In the genomic region with DNA sequence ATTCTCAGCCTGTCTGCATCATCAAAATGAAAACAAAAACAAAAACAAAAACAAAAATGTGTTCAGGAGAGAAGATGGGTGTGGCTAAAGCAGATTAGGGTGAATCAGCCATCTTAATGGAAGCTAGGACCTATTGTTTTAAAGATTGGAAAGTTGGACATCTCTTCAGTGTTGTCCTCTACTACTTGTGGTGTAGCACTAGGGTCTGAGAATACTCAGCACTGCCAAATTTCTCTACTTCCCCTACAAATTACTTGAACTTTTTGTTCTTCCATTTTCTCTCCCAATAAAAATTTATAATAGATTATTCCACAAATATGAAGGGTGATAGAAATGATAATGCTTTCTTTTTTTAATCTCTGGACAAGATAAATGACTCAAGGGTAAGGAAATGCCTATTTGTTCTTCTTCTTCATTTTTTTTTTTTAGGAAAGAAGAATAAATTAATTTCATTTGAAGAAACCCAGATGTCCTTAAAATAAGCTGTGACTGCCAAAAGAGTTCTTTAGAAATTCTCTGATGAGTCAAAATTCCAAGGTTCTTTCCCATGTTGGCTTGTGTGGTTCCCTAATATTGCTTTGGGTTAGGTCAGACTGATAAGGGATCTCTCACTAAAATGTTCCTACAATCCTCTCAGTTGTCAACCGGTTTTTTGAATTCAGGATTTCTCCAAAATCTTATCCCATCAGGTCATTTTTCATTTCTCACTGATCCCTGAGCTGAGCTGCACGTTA, we compare ENCODE assay signal across 21 cellular contexts.
DNase-seq lines count a peak whose midpoint lies in the region; ATAC-seq and TF ChIP-seq lines count a peak whose summit lies in the region.
"Had no signal": no experiment of that assay in that cellular context is flagged by ENCODE, and none has a peak within 500 bp of the region (broad histone marks: within the 10 kb centered on the region; RNA-seq: fewer than 3 reads in every experiment).

No MANE protein-coding gene starts in this region.

- H3K9me3 Mint-ChIP-seq in HFFc6 (peaks cover 8% of the 10 kb centered on the region), chondrocyte (ENCODE audit: low read depth) (peaks cover 14% of the 10 kb centered on the region), CD14-positive monocyte (peaks cover 0 to 8% (median 5%) of the 10 kb centered on the region in 7 donors)
- H3K9me3 Mint-ChIP-seq: stimulated activated naive CD8-positive, alpha-beta T cell treated with anti-CD3 and anti-CD28 coated beads, Interleukin-15, amount 100 ng/mL, for 72 hours; T-helper 2 cell treated with Interferon-gamma antibody and Interleukin-4, amounts not matched to agents 5 μg/mL and 100 μg/mL, for 36 hours had no signal

- no peak overlapping the region; the same call in 1 of the 2 replicates for H3K4me3 ChIP-seq in ACC112 (ENCODE audit: low read depth, low read length)
- no peak overlapping the region for H3K4me3 ChIP-seq in neuronal stem cell (ENCODE audit: low read length in 2 of 2)
- H3K4me3 ChIP-seq: coronary artery, neural progenitor cell had no signal

- H3K4me2 ChIP-seq in neuronal stem cell (ENCODE audit: insufficient read depth, low read length, poor library complexity, severe bottlenecking), result no peak overlapping the region
- H3K4me2 ChIP-seq: neural progenitor cell had no signal

- no peaks in the 10 kb centered on the region for H3K27me3 Mint-ChIP-seq in HFFc6 (ENCODE audit: insufficient read depth)
- no peaks in the 10 kb centered on the region for H3K27me3 Mint-ChIP-seq in chondrocyte (ENCODE audit: low read depth)
- H3K27me3 Mint-ChIP-seq in CD14-positive monocyte (ENCODE audit: low read depth in 3 of 3), result peaks cover 0 to 1% (median 0%) of the 10 kb centered on the region in 3 donors
- H3K27me3 Mint-ChIP-seq: stimulated activated naive CD8-positive, alpha-beta T cell treated with anti-CD3 and anti-CD28 coated beads, Interleukin-15, amount 100 ng/mL, for 72 hours had no signal

- peaks cover 0 to 5% of the 10 kb centered on the region in 2 donors for H3K9me3 ChIP-seq in neuronal stem cell (replicated peaks in 1 of 2; ENCODE audit: control insufficient read depth in 2 of 2, insufficient read depth in 1 of 2, low read depth in 1 of 2, low read length in 2 of 2)

- no peak overlapping the region for H4K91ac ChIP-seq in neuronal stem cell (ENCODE audit: low read depth, low read length, poor library complexity)

- no peak overlapping the region for H3K23ac ChIP-seq in neuronal stem cell (ENCODE audit: low read depth, low read length, poor library complexity)

- H3K36me3 ChIP-seq in ACC112 (ENCODE audit: insufficient read depth, low read length), result no peaks in the 10 kb centered on the region
- no peaks in the 10 kb centered on the region for H3K36me3 ChIP-seq in neuronal stem cell (replicated peaks in 1 of 2; ENCODE audit: control insufficient read depth in 2 of 2, insufficient read depth in 2 of 2, low read length in 2 of 2)
- H3K36me3 ChIP-seq: neural progenitor cell had no signal

- ATAC-seq in HG03457 (IDR thresholded peaks at IDR 0.05; ENCODE audit: unreplicated experiment) (no peak), GM18867 (IDR thresholded peaks at IDR 0.05; ENCODE audit: unreplicated experiment) (no peak)
- ATAC-seq: stimulated activated naive CD8-positive, alpha-beta T cell treated with anti-CD3 and anti-CD28 coated beads, Interleukin-15, amount 100 ng/mL, for 72 hours had no signal

- no peaks in the 10 kb centered on the region for H3K79me1 ChIP-seq in neuronal stem cell (ENCODE audit: low read depth, low read length)

- no peak overlapping the region for H2BK12ac ChIP-seq in neuronal stem cell (ENCODE audit: low read length)

- peaks cover 13% of the 10 kb centered on the region for H3K36me3 Mint-ChIP-seq in HFFc6 (ENCODE audit: low read depth)
- H3K36me3 Mint-ChIP-seq in chondrocyte (ENCODE audit: low read depth), result no peaks in the 10 kb centered on the region
- H3K36me3 Mint-ChIP-seq in CD14-positive monocyte, result no peaks in the 10 kb centered on the region
- H3K36me3 Mint-ChIP-seq: neural progenitor cell had no signal

- peak overlapping the region; percentile 60 for H3K27ac ChIP-seq in ACC112 (ENCODE audit: low read depth, low read length)
- H3K27ac ChIP-seq in neuronal stem cell (replicated peaks; ENCODE audit: low read length), result no peak overlapping the region
- H3K27ac ChIP-seq: coronary artery, neural progenitor cell had no signal

- no peak overlapping the region for H4K8ac ChIP-seq in neuronal stem cell (ENCODE audit: low read depth, low read length)

- H2AK5ac ChIP-seq in neuronal stem cell (ENCODE audit: low read depth, low read length), result no peak overlapping the region

- no peak overlapping the region for H2BK120ac ChIP-seq in neuronal stem cell (ENCODE audit: low read depth, low read length)

- TF ChIP-seq CTCF in HFFc6 (IDR thresholded peaks at IDR 0.05) (no peak), chondrocyte (IDR thresholded peaks at IDR 0.05) (no peak), CD14-positive monocyte (IDR thresholded peaks at IDR 0.05) (no peak)

- no peak overlapping the region for H3K14ac ChIP-seq in neuronal stem cell (ENCODE audit: low read length)

- no peak overlapping the region for H3K4ac ChIP-seq in neuronal stem cell (ENCODE audit: low read length)

- H3K9ac ChIP-seq in neuronal stem cell (ENCODE audit: low read depth, low read length, poor library complexity), result no peak overlapping the region
- H3K9ac ChIP-seq: neural progenitor cell had no signal

- intact Hi-C loops in CD14-positive monocyte (cut with micrococcal nuclease), result no loop called here

- DNase-seq in HFFc6 (peak; percentile 51), chondrocyte (ENCODE audit: low spot score) (no peak), iris pigment epithelial cell (ENCODE audit: low read depth) (peak; percentile 25), neuronal stem cell (ENCODE audit: low spot score) (no peak), CD14-positive monocyte (ENCODE audit: low spot score) (no peak)
- DNase-seq: ACHN; activated effector memory CD4-positive, alpha-beta T cell treated with anti-CD3 and anti-CD28 coated beads, Interleukin-2, amount 50 U/mL, for 16 hours; amygdala; head of caudate nucleus; mesendoderm; NCI-H2029; NCI-H510A; retina; SIG-M5; stimulated activated naive CD8-positive, alpha-beta T cell treated with anti-CD3 and anti-CD28 coated beads, Interleukin-15, amount 100 ng/mL, for 72 hours had no signal

- no peak overlapping the region for H3K27ac Mint-ChIP-seq in HFFc6
- H3K27ac Mint-ChIP-seq in chondrocyte (ENCODE audit: unreplicated experiment), result peak overlapping the region; percentile 1
- peak overlapping the region in 1 of 7 donors; percentile 23 for H3K27ac Mint-ChIP-seq in CD14-positive monocyte
- H3K27ac Mint-ChIP-seq: neural progenitor cell; stimulated activated naive CD8-positive, alpha-beta T cell treated with anti-CD3 and anti-CD28 coated beads, Interleukin-15, amount 100 ng/mL, for 72 hours; T-helper 2 cell treated with Interferon-gamma antibody and Interleukin-4, amounts not matched to agents 5 μg/mL and 100 μg/mL, for 36 hours had no signal

- H3K4me1 Mint-ChIP-seq in HFFc6 (ENCODE audit: low read depth), result peaks cover 81% of the 10 kb centered on the region
- peaks cover 50% of the 10 kb centered on the region for H3K4me1 Mint-ChIP-seq in chondrocyte (ENCODE audit: low read depth)
- peaks cover 13% of the 10 kb centered on the region for H3K4me1 Mint-ChIP-seq in CD14-positive monocyte
- H3K4me1 Mint-ChIP-seq: neural progenitor cell; stimulated activated naive CD8-positive, alpha-beta T cell treated with anti-CD3 and anti-CD28 coated beads, Interleukin-15, amount 100 ng/mL, for 72 hours had no signal

- no peak overlapping the region for H2AFZ ChIP-seq in ACC112 (ENCODE audit: low read length, unreplicated experiment)
- no peak overlapping the region for H2AFZ ChIP-seq in neuronal stem cell (ENCODE audit: low read length)
- H2AFZ ChIP-seq: neural progenitor cell had no signal

- H3K79me2 ChIP-seq in ACC112 (ENCODE audit: control insufficient read depth, insufficient read depth, low read length, unreplicated experiment), result no peaks in the 10 kb centered on the region

- no peak overlapping the region for H2BK5ac ChIP-seq in neuronal stem cell (ENCODE audit: low read length)

- H3K4me1 ChIP-seq in ACC112 (ENCODE audit: control insufficient read depth, insufficient read depth, low read length, unreplicated experiment) (peaks cover 40% of the 10 kb centered on the region), neuronal stem cell (ENCODE audit: control insufficient read depth in 2 of 2, insufficient read depth in 1 of 2, low read depth in 1 of 2, low read length in 2 of 2) (no peaks in the 10 kb centered on the region)
- H3K4me1 ChIP-seq: neural progenitor cell had no signal

- H3K27me3 ChIP-seq in ACC112 (ENCODE audit: insufficient read depth, low read length), result no peaks in the 10 kb centered on the region
- H3K27me3 ChIP-seq in neuronal stem cell (ENCODE audit: control insufficient read depth in 3 of 3, insufficient read depth in 3 of 3, low read depth in 1 of 3, low read length in 3 of 3), result no peaks in the 10 kb centered on the region
- H3K27me3 ChIP-seq: neural progenitor cell had no signal

- no CpG with 5 or more reads among the region's 2 CpGs for WGBS in neuronal stem cell (ENCODE audit: extremely low coverage in 2 of 2, insufficient read length in 2 of 2, insufficient replicate concordance in 1 of 2), 2 donors

- peak overlapping the region; percentile 29 for H3K4me3 Mint-ChIP-seq in HFFc6
- H3K4me3 Mint-ChIP-seq in chondrocyte (ENCODE audit: unreplicated experiment), result no peak overlapping the region
- no peak overlapping the region for H3K4me3 Mint-ChIP-seq in CD14-positive monocyte
- H3K4me3 Mint-ChIP-seq: neural progenitor cell; stimulated activated naive CD8-positive, alpha-beta T cell treated with anti-CD3 and anti-CD28 coated beads, Interleukin-15, amount 100 ng/mL, for 72 hours; T-helper 2 cell treated with Interferon-gamma antibody and Interleukin-4, amounts not matched to agents 5 μg/mL and 100 μg/mL, for 36 hours had no signal

- H3K18ac ChIP-seq in neuronal stem cell (ENCODE audit: low read length), result no peak overlapping the region

- H2BK15ac ChIP-seq in neuronal stem cell (ENCODE audit: low read length), result no peak overlapping the region

Comparison
In these comparisons a context has a peak if more than half of its experiments do, and no peak if none do; other contexts are left out.
1. DNase-seq: peak in HFFc6 (single experiment) and iris pigment epithelial cell (single experiment); none in chondrocyte (single experiment), neuronal stem cell (single experiment) and CD14-positive monocyte (single experiment).